ENCODE assay signal across 22 cellular contexts in genomic region chr6:137176729-137177128, GRCh38. TPM values are rescaled to one million over a fixed set of nuclear protein-coding genes. Genes with fewer than 3 reads are reported as not detected.
DNase-seq lines count a peak whose midpoint lies in the region; ATAC-seq and TF ChIP-seq lines count a peak whose summit lies in the region.
"Had no signal": no experiment of that assay in that cellular context is flagged by ENCODE, and none has a peak within 500 bp of the region (broad histone marks: within the 10 kb centered on the region; RNA-seq: fewer than 3 reads in every experiment).

No MANE protein-coding gene starts in this region.

- no peak for DNase-seq in right cardiac atrium
- DNase-seq in heart left ventricle: no peak
- DNase-seq in activated B cell treated with CpG ODN at 0.5 μM for 24 hours: no peak
- no peak for DNase-seq in NCI-H345 (lab: John Stamatoyannopoulos, UW)
- DNase-seq: AML-193; C1 segment of cervical spinal cord; CD4-positive, CD25-positive, alpha-beta regulatory T cell; CD8-positive, alpha-beta memory T cell; COR-L47; DMS 273 treated with DMSO at 0.1 percent for 48 hours; DMS53; DND-41 had no signal

- H3K4me1 ChIP-seq in right cardiac atrium (ENCODE audit: control insufficient read depth, insufficient read depth, low read length) (peaks cover 3% of the 10 kb centered on the region), heart left ventricle (peaks cover 0 to 16% (median 5%) of the 10 kb centered on the region in 12 donors)
- H3K4me1 ChIP-seq: A549 had no signal

- H3K4me3 ChIP-seq in right cardiac atrium (ENCODE audit: low read length) (no peak overlapping the region), heart left ventricle (no peak overlapping the region)
- H3K4me3 ChIP-seq: A549, HAP-1 had no signal

- peaks cover 63% of the 10 kb centered on the region for H3K4me1 Mint-ChIP-seq in activated B cell treated with CpG ODN at 0.5 μM for 24 hours
- peaks cover 46% of the 10 kb centered on the region for H3K4me1 Mint-ChIP-seq in stimulated activated memory B cell treated with anti-CD40 and anti-IgM and Interleukin-4, amounts not matched to agents 10 μg/mL and 1 μg/mL and 100 μg/mL, for 72 hours
- H3K4me1 Mint-ChIP-seq: CD8-positive, alpha-beta memory T cell had no signal

- peaks cover 5% of the 10 kb centered on the region for H3K36me3 Mint-ChIP-seq in activated B cell treated with CpG ODN at 0.5 μM for 24 hours (ENCODE audit: low read depth)
- H3K36me3 Mint-ChIP-seq in stimulated activated memory B cell treated with anti-CD40 and anti-IgM and Interleukin-4, amounts not matched to agents 10 μg/mL and 1 μg/mL and 100 μg/mL, for 72 hours: peaks cover 10% of the 10 kb centered on the region
- H3K36me3 Mint-ChIP-seq: CD4-positive, CD25-positive, alpha-beta regulatory T cell had no signal

- intact Hi-C loops in right cardiac atrium (cut with DNase I) (no loop called here), heart left ventricle (cut with DNase I) (loop anchor here in 1 of 10 donors (5.0 kb wide), 1 partner anchor 69 kb away; no protein-coding TSS in a partner anchor), activated B cell treated with CpG ODN at 0.5 μM for 24 hours (cut with micrococcal nuclease) (loop anchor here (2.0 kb wide), 1 partner anchor 14 kb away; no protein-coding TSS in a partner anchor)

- TF ChIP-seq CTCF in heart left ventricle (IDR thresholded peaks at IDR 0.05) (no peak), activated B cell treated with CpG ODN at 0.5 μM for 24 hours (IDR thresholded peaks at IDR 0.05) (no peak)

- TF ChIP-seq POLR2A in heart left ventricle (IDR thresholded peaks at IDR 0.05): no peak

- H3K36me3 ChIP-seq in heart left ventricle: no peaks in the 10 kb centered on the region
- H3K36me3 ChIP-seq: HAP-1 had no signal

- no peaks in the 10 kb centered on the region for H3K27me3 ChIP-seq in right cardiac atrium (ENCODE audit: control insufficient read depth, insufficient read depth)
- H3K27me3 ChIP-seq in heart left ventricle: no peaks in the 10 kb centered on the region

- no peak for ATAC-seq in right cardiac atrium
- ATAC-seq in heart left ventricle: no peak
- ATAC-seq in activated B cell treated with CpG ODN at 0.5 μM for 24 hours (ENCODE audit: low read depth): no peak
- no peak for ATAC-seq in stimulated activated memory B cell treated with anti-CD40 and anti-IgM and Interleukin-4, amounts not matched to agents 10 μg/mL and 1 μg/mL and 100 μg/mL, for 72 hours
- no peak for ATAC-seq in GM19397 (IDR thresholded peaks at IDR 0.05; ENCODE audit: unreplicated experiment)
- ATAC-seq in HG03135 (IDR thresholded peaks at IDR 0.05; ENCODE audit: unreplicated experiment): no peak
- ATAC-seq: A549 had no signal

- H3K4me3 Mint-ChIP-seq in activated B cell treated with CpG ODN at 0.5 μM for 24 hours: peak overlapping the region; percentile 7
- H3K4me3 Mint-ChIP-seq in stimulated activated memory B cell treated with anti-CD40 and anti-IgM and Interleukin-4, amounts not matched to agents 10 μg/mL and 1 μg/mL and 100 μg/mL, for 72 hours: no peak overlapping the region
- H3K4me3 Mint-ChIP-seq: CD4-positive, CD25-positive, alpha-beta regulatory T cell; CD8-positive, alpha-beta memory T cell had no signal

- WGBS in right cardiac atrium: 90% methylated on average over 5 of the region's 5 CpGs
- 91 to 94% (median 93%) methylated on average over 5 of the region's 5 CpGs for WGBS in heart left ventricle, 4 donors

- H3K27ac Mint-ChIP-seq in activated B cell treated with CpG ODN at 0.5 μM for 24 hours: peak overlapping the region; percentile 61
- H3K27ac Mint-ChIP-seq in stimulated activated memory B cell treated with anti-CD40 and anti-IgM and Interleukin-4, amounts not matched to agents 10 μg/mL and 1 μg/mL and 100 μg/mL, for 72 hours: peak overlapping the region; percentile 41
- H3K27ac Mint-ChIP-seq: CD4-positive, CD25-positive, alpha-beta regulatory T cell had no signal

- H3K9me3 ChIP-seq in right cardiac atrium (ENCODE audit: control insufficient read depth, low read length) (no peaks in the 10 kb centered on the region), heart left ventricle (peaks cover 0 to 11% (median 3%) of the 10 kb centered on the region in 12 donors)
- H3K9me3 ChIP-seq: HAP-1 had no signal

- H3K27me3 Mint-ChIP-seq in activated B cell treated with CpG ODN at 0.5 μM for 24 hours: no peaks in the 10 kb centered on the region
- no peaks in the 10 kb centered on the region for H3K27me3 Mint-ChIP-seq in stimulated activated memory B cell treated with anti-CD40 and anti-IgM and Interleukin-4, amounts not matched to agents 10 μg/mL and 1 μg/mL and 100 μg/mL, for 72 hours

- CTCF ChIA-PET in activated B cell treated with CpG ODN at 0.5 μM for 24 hours (lab: Charles Lee): interaction anchor here (0.9 to 1.4 kb wide), 2 partner anchors 82 to 138 kb away, joined by 3 to 6 read pairs; no protein-coding TSS in a partner anchor

- peaks cover 8% of the 10 kb centered on the region for H3K9me3 Mint-ChIP-seq in activated B cell treated with CpG ODN at 0.5 μM for 24 hours
- peaks cover 11% of the 10 kb centered on the region for H3K9me3 Mint-ChIP-seq in stimulated activated memory B cell treated with anti-CD40 and anti-IgM and Interleukin-4, amounts not matched to agents 10 μg/mL and 1 μg/mL and 100 μg/mL, for 72 hours

- POLR2A ChIA-PET in activated B cell treated with CpG ODN at 0.5 μM for 24 hours (lab: Charles Lee): interaction anchor here (0.6 to 2.3 kb wide), 6 partner anchors 11 to 596 kb away, joined by 3 to 10 read pairs (median 4); no protein-coding TSS in a partner anchor

- H3K27ac ChIP-seq in right cardiac atrium (ENCODE audit: low read length): peak overlapping the region; percentile 7
- no peak overlapping the region for H3K27ac ChIP-seq in heart left ventricle
- H3K27ac ChIP-seq: 22Rv1, A549, HL-60, KMS-11 had no signal

RNA-seq across cellular contexts. Expression of gene IL22RA2, which starts 3.3 kb away (rescaled TPM):
- total RNA-seq in right cardiac atrium (under 1 TPM in 3 of 4 donors, not detected in 1; 0.09 to 0.14 (median 0.11) TPM), heart left ventricle (under 1 TPM in 1 of 9 donors, not detected in 8; 0.21 TPM), activated B cell treated with CpG ODN at 0.5 μM for 24 hours (not detected in 2 replicates)
- polyA plus RNA-seq in right cardiac atrium (0.05 TPM), heart left ventricle (under 1 TPM in 1 of 2 donors, not detected in 1; 0.03 TPM)
- total RNA-seq: CD4-positive, CD25-positive, alpha-beta regulatory T cell; CD8-positive, alpha-beta memory T cell; H1; HT1080 had no signal
- polyA plus RNA-seq: A549; CD4-positive, CD25-positive, alpha-beta regulatory T cell; CD8-positive, alpha-beta memory T cell; H1 had no signal

RNA-seq across cellular contexts. Expression of gene IFNGR1, which starts 42.5 kb away (rescaled TPM):
- total RNA-seq in right cardiac atrium (100 to 1,000 TPM; 115 to 157 (median 141) TPM), heart left ventricle (100 to 1,000 TPM in 3 of 9 donors, 10 to 100 TPM in 6; 68.6 to 152 (median 79.2) TPM), activated B cell treated with CpG ODN at 0.5 μM for 24 hours (60.5 and 65.6 TPM in 2 replicates)
- polyA plus RNA-seq in right cardiac atrium (125 TPM), heart left ventricle (10 to 100 TPM; 75.4 to 90.9 TPM)
